ENCODE assay signal across 1 cellular context in genomic region chr3:8355346-8355745, GRCh38.
A peak's percentile ranks its signal among the peaks of the same experiment; 100 is the strongest.
TF ChIP-seq lines count a peak whose summit lies in the region.

No MANE protein-coding gene starts in this region.

TF ChIP-seq in K562, 482 proteins besides CTCF, POLR2A, EP300 and RAD21 (continued from another document and continues in another):
- TF ChIP-seq ZBTB12 (CRISPR knock-in tag; IDR thresholded peaks at IDR 0.05), result peak; percentile 52; the same call in 1 of the 2 replicates
- no peak for TF ChIP-seq SAP30 (IDR thresholded peaks at IDR 0.05; ENCODE audit: borderline replicate concordance, insufficient read depth, low read depth, low read length, poor library complexity, severe bottlenecking)
- TF ChIP-seq XRCC3 (IDR thresholded peaks at IDR 0.05), result no peak
- TF ChIP-seq ETS2 (tag; IDR thresholded peaks at IDR 0.05; ENCODE audit: borderline replicate concordance, poor library complexity, severe bottlenecking), result no peak
- peak; percentile 89 for TF ChIP-seq ZNF347 (CRISPR knock-in tag; IDR thresholded peaks at IDR 0.05; ENCODE audit: low read depth)
- TF ChIP-seq HMG20A (CRISPR knock-in tag; conservative IDR thresholded peaks at IDR 0.05), result peak; percentile 65; the same call in 1 of the 2 replicates
- TF ChIP-seq ZNF41 (CRISPR knock-in tag; conservative IDR thresholded peaks at IDR 0.05), result peak; percentile 73; the same call in 1 of the 2 replicates
- TF ChIP-seq TAF15 (IDR thresholded peaks at IDR 0.05; ENCODE audit: low read depth, low read length), result no peak
- peak; percentile 59; the same call in 1 of the 2 replicates for TF ChIP-seq ZNF165 (CRISPR knock-in tag; IDR thresholded peaks at IDR 0.05; ENCODE audit: borderline replicate concordance)
- no peak for TF ChIP-seq FOXJ3 (CRISPR knock-in tag; IDR thresholded peaks at IDR 0.05)
- TF ChIP-seq GMEB1 (CRISPR knock-in tag; IDR thresholded peaks at IDR 0.05), result 0 out of 2 replicates have a peak, but pooled peaks have one; percentile 26
- TF ChIP-seq ERF (CRISPR knock-in tag; IDR thresholded peaks at IDR 0.05), result peak; percentile 64; the same call in 1 of the 2 replicates
- TF ChIP-seq ZNF79 (CRISPR knock-in tag; IDR thresholded peaks at IDR 0.05; ENCODE audit: low read depth), result peak; percentile 97
- TF ChIP-seq ZNF668 (CRISPR knock-in tag; IDR thresholded peaks at IDR 0.05), result peak; percentile 78; the same call in 1 of the 2 replicates
- TF ChIP-seq ZNF76 (CRISPR knock-in tag; IDR thresholded peaks at IDR 0.05; ENCODE audit: borderline replicate concordance), result peak; percentile 65; the same call in 1 of the 2 replicates
- TF ChIP-seq DMBX1 (CRISPR knock-in tag; IDR thresholded peaks at IDR 0.05; ENCODE audit: borderline replicate concordance), result peak; percentile 97
- peak; percentile 46; the same call in 1 of the 2 replicates for TF ChIP-seq DEAF1 (CRISPR knock-in tag; IDR thresholded peaks at IDR 0.05)
- TF ChIP-seq ZBTB9 (CRISPR knock-in tag; IDR thresholded peaks at IDR 0.05), result peak; percentile 97
- TF ChIP-seq ELF2 (CRISPR knock-in tag; IDR thresholded peaks at IDR 0.05), result 0 out of 2 replicates have a peak, but pooled peaks have one; percentile 33
- TF ChIP-seq ZNF583 (CRISPR knock-in tag; IDR thresholded peaks at IDR 0.05), result 0 out of 2 replicates have a peak, but pooled peaks have one; percentile 29
- no peak; the same call in 1 of the 2 replicates for TF ChIP-seq ZNF766 (CRISPR knock-in tag; conservative IDR thresholded peaks at IDR 0.05)
- no peak for TF ChIP-seq CREB1 (IDR thresholded peaks at IDR 0.05)
- TF ChIP-seq CREB1 (CRISPR knock-in tag; IDR thresholded peaks at IDR 0.05), result no peak
- TF ChIP-seq ZSCAN32 (CRISPR knock-in tag; IDR thresholded peaks at IDR 0.05), result peak; percentile 71
- peak; percentile 95 for TF ChIP-seq ZNF311 (CRISPR knock-in tag; IDR thresholded peaks at IDR 0.05)
- no peak for TF ChIP-seq SNIP1 (IDR thresholded peaks at IDR 0.05; ENCODE audit: low read depth)
- no peak for TF ChIP-seq CBX3 (IDR thresholded peaks at IDR 0.05; ENCODE audit: borderline replicate concordance in 1 of 2, low read length in 2 of 2)
- TF ChIP-seq, protein P1, sequence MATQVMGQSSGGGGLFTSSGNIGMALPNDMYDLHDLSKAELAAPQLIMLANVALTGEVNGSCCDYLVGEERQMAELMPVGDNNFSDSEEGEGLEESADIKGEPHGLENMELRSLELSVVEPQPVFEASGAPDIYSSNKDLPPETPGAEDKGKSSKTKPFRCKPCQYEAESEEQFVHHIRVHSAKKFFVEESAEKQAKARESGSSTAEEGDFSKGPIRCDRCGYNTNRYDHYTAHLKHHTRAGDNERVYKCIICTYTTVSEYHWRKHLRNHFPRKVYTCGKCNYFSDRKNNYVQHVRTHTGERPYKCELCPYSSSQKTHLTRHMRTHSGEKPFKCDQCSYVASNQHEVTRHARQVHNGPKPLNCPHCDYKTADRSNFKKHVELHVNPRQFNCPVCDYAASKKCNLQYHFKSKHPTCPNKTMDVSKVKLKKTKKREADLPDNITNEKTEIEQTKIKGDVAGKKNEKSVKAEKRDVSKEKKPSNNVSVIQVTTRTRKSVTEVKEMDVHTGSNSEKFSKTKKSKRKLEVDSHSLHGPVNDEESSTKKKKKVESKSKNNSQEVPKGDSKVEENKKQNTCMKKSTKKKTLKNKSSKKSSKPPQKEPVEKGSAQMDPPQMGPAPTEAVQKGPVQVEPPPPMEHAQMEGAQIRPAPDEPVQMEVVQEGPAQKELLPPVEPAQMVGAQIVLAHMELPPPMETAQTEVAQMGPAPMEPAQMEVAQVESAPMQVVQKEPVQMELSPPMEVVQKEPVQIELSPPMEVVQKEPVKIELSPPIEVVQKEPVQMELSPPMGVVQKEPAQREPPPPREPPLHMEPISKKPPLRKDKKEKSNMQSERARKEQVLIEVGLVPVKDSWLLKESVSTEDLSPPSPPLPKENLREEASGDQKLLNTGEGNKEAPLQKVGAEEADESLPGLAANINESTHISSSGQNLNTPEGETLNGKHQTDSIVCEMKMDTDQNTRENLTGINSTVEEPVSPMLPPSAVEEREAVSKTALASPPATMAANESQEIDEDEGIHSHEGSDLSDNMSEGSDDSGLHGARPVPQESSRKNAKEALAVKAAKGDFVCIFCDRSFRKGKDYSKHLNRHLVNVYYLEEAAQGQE (CRISPR knock-in tag; IDR thresholded peaks at IDR 0.05; ENCODE audit: low read depth), result peak; percentile 77; the same call in 1 of the 2 replicates
- 0 out of 2 replicates have a peak, but pooled peaks have one; percentile 37 for TF ChIP-seq ZNF561 (CRISPR knock-in tag; conservative IDR thresholded peaks at IDR 0.05)
- no peak for TF ChIP-seq ZBTB49 (CRISPR knock-in tag; IDR thresholded peaks at IDR 0.05; ENCODE audit: borderline replicate concordance)
- peak in 1 of 2 experiments; percentile 82; a peak in 2 of 4 replicates for TF ChIP-seq MAZ (CRISPR knock-in tag; conservative IDR thresholded peaks at IDR 0.05 in 1 of 2, IDR thresholded peaks at IDR 0.05 in 1 of 2)
- TF ChIP-seq KLF13 (tag; IDR thresholded peaks at IDR 0.05; ENCODE audit: borderline replicate concordance, low read depth), result no peak
- TF ChIP-seq, protein P2, sequence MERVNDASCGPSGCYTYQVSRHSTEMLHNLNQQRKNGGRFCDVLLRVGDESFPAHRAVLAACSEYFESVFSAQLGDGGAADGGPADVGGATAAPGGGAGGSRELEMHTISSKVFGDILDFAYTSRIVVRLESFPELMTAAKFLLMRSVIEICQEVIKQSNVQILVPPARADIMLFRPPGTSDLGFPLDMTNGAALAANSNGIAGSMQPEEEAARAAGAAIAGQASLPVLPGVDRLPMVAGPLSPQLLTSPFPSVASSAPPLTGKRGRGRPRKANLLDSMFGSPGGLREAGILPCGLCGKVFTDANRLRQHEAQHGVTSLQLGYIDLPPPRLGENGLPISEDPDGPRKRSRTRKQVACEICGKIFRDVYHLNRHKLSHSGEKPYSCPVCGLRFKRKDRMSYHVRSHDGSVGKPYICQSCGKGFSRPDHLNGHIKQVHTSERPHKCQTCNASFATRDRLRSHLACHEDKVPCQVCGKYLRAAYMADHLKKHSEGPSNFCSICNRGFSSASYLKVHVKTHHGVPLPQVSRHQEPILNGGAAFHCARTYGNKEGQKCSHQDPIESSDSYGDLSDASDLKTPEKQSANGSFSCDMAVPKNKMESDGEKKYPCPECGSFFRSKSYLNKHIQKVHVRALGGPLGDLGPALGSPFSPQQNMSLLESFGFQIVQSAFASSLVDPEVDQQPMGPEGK (CRISPR knock-in tag; IDR thresholded peaks at IDR 0.05; ENCODE audit: borderline replicate concordance), result peak; percentile 88; the same call in 1 of the 2 replicates
- TF ChIP-seq CHD2 (IDR thresholded peaks at IDR 0.05; ENCODE audit: low read depth, low read length), result no peak
- TF ChIP-seq ZNF23 (CRISPR knock-in tag; IDR thresholded peaks at IDR 0.05), result peak; percentile 70; the same call in 1 of the 2 replicates
- 0 out of 2 replicates have a peak, but pooled peaks have one; percentile 35 for TF ChIP-seq ZKSCAN8 (CRISPR knock-in tag; IDR thresholded peaks at IDR 0.05)
- peak; percentile 33; the same call in 1 of the 2 replicates for TF ChIP-seq PTRF (tag; IDR thresholded peaks at IDR 0.05)
- TF ChIP-seq, protein P3, sequence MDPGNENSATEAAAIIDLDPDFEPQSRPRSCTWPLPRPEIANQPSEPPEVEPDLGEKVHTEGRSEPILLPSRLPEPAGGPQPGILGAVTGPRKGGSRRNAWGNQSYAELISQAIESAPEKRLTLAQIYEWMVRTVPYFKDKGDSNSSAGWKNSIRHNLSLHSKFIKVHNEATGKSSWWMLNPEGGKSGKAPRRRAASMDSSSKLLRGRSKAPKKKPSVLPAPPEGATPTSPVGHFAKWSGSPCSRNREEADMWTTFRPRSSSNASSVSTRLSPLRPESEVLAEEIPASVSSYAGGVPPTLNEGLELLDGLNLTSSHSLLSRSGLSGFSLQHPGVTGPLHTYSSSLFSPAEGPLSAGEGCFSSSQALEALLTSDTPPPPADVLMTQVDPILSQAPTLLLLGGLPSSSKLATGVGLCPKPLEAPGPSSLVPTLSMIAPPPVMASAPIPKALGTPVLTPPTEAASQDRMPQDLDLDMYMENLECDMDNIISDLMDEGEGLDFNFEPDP (CRISPR knock-in tag; IDR thresholded peaks at IDR 0.05), result peak; percentile 84
- peak; percentile 87 for TF ChIP-seq ZNF324 (CRISPR knock-in tag; IDR thresholded peaks at IDR 0.05)
- peak; percentile 93 for TF ChIP-seq ZNF444 (CRISPR knock-in tag; IDR thresholded peaks at IDR 0.05)
- peak in 1 of 2 experiments; percentile 89; a peak in 2 of 4 replicates for TF ChIP-seq ZNF639 (CRISPR knock-in tag; conservative IDR thresholded peaks at IDR 0.05 in 1 of 2, IDR thresholded peaks at IDR 0.05 in 1 of 2)
- peak; percentile 89 for TF ChIP-seq BCL6 (CRISPR knock-in tag; IDR thresholded peaks at IDR 0.05)
- TF ChIP-seq, protein P4, sequence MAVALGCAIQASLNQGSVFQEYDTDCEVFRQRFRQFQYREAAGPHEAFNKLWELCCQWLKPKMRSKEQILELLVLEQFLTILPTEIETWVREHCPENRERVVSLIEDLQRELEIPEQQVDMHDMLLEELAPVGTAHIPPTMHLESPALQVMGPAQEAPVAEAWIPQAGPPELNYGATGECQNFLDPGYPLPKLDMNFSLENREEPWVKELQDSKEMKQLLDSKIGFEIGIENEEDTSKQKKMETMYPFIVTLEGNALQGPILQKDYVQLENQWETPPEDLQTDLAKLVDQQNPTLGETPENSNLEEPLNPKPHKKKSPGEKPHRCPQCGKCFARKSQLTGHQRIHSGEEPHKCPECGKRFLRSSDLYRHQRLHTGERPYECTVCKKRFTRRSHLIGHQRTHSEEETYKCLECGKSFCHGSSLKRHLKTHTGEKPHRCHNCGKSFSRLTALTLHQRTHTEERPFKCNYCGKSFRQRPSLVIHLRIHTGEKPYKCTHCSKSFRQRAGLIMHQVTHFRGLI (CRISPR knock-in tag; IDR thresholded peaks at IDR 0.05), result peak; percentile 97
- no peak for TF ChIP-seq ZNF263 (CRISPR knock-in tag; IDR thresholded peaks at IDR 0.05; ENCODE audit: borderline replicate concordance)
- peak; percentile 54 for TF ChIP-seq CXXC5 (CRISPR knock-in tag; IDR thresholded peaks at IDR 0.05)
